In the genomic region with DNA sequence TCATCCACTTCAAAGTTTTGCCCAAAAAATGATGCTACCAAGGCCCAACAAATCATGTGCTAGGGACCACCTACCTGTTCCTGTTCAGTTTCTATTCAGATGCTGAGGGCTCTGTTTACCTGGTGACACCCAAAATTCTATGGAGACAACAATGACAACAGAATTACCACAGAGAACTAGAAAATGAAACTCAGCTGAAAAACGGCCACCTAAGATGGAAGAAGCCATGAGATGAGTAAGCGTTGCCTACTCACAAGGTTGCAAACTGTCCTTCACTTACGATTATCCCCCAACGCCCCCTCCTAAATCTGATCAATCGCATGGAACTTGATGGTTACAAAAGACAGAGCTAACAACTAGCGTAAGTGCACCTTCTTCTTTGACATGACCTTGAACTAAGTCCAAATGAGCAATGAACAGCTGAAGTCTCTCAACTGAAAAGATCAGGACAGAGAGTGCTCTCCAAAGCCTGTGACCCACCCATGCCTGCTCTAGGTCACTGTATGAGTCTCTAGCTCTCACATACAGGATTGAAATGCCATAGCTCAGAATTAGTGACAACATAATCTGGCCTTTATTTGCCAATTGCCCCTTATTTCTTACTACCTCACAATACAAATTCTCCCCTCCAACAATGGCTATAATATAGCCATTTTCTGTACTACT, we compare ENCODE assay signal across 1 cellular context.
TF ChIP-seq lines count a peak whose summit lies in the region.

A gene (minus strand): TSS at position 513 of the 666 bp plus-strand sequence.

TF ChIP-seq in GM23338, 12 proteins besides CTCF, POLR2A, EP300 and RAD21:
- TF ChIP-seq, protein P1, sequence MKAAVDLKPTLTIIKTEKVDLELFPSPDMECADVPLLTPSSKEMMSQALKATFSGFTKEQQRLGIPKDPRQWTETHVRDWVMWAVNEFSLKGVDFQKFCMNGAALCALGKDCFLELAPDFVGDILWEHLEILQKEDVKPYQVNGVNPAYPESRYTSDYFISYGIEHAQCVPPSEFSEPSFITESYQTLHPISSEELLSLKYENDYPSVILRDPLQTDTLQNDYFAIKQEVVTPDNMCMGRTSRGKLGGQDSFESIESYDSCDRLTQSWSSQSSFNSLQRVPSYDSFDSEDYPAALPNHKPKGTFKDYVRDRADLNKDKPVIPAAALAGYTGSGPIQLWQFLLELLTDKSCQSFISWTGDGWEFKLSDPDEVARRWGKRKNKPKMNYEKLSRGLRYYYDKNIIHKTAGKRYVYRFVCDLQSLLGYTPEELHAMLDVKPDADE (IDR thresholded peaks at IDR 0.05), result no peak
